ENCODE assay signal across 1 cellular context in the genomic region with DNA sequence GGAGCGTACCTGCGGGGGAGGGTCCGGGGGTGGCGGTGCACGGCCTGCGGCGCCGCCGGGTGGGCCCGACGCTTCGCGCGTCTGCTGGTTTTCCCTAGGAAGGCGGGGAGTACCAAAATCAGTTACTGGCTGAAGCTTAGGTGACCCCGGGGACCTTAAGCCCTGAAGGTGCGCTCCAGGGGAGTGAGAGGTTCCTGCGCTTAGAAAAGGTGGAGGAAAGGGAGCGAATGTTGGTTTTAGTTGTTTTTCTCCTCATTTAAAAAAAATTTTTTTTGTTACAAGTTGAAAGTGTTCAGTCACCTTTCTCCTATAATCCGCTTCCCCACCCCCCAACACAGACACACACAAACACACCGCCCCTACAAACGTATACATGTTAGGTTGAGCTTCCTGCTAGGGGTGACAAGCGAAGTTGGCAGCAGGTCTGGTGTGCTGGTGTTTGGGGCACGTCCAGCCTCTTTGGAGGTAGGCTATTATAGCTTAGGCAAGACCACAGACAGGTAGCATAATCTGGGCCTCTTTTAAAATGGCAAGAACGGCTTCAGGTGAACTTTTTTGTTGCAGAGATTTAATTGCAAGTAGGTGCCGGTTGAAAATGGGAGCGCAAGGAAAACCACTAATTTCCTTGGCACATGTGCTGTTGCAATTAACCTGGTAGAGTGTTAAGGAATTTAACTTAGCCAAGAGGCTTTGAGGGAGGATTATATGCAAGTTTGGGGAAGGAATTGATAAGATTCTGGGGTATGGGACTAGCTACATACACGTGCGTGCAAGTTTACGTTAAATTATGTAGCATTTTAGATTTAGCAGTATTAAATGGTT.
TF ChIP-seq lines count a peak whose summit lies in the region.

No MANE protein-coding gene starts in this region.

TF ChIP-seq in HepG2, 621 proteins besides CTCF, POLR2A, EP300 and RAD21 (continued from another document and continues in another):
- TF ChIP-seq, protein P1, sequence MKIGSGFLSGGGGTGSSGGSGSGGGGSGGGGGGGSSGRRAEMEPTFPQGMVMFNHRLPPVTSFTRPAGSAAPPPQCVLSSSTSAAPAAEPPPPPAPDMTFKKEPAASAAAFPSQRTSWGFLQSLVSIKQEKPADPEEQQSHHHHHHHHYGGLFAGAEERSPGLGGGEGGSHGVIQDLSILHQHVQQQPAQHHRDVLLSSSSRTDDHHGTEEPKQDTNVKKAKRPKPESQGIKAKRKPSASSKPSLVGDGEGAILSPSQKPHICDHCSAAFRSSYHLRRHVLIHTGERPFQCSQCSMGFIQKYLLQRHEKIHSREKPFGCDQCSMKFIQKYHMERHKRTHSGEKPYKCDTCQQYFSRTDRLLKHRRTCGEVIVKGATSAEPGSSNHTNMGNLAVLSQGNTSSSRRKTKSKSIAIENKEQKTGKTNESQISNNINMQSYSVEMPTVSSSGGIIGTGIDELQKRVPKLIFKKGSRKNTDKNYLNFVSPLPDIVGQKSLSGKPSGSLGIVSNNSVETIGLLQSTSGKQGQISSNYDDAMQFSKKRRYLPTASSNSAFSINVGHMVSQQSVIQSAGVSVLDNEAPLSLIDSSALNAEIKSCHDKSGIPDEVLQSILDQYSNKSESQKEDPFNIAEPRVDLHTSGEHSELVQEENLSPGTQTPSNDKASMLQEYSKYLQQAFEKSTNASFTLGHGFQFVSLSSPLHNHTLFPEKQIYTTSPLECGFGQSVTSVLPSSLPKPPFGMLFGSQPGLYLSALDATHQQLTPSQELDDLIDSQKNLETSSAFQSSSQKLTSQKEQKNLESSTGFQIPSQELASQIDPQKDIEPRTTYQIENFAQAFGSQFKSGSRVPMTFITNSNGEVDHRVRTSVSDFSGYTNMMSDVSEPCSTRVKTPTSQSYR (CRISPR knock-in tag; IDR thresholded peaks at IDR 0.05; ENCODE audit: borderline replicate concordance) = no peak; the same call in 1 of the 2 replicates
- TF ChIP-seq ZBTB20 (CRISPR knock-in tag; IDR thresholded peaks at IDR 0.05; ENCODE audit: borderline replicate concordance, low read depth) (no peak), GATAD1 (CRISPR knock-in tag; IDR thresholded peaks at IDR 0.05) (no peak), SETDB1 (CRISPR knock-in tag; IDR thresholded peaks at IDR 0.05; ENCODE audit: borderline replicate concordance) (no peak), ZNF615 (CRISPR knock-in tag; IDR thresholded peaks at IDR 0.05; ENCODE audit: borderline replicate concordance) (0 out of 2 replicates have a peak, but pooled peaks have one; percentile 36), MTA3 (CRISPR knock-in tag; IDR thresholded peaks at IDR 0.05) (no peak), NFE2L2 (IDR thresholded peaks at IDR 0.05; ENCODE audit: low read length) (no peak), CHD2 (IDR thresholded peaks at IDR 0.05; ENCODE audit: low read depth, low read length) (no peak), ZNF326 (CRISPR knock-in tag; IDR thresholded peaks at IDR 0.05; ENCODE audit: borderline replicate concordance) (no peak), ZNF782 (CRISPR knock-in tag; IDR thresholded peaks at IDR 0.05; ENCODE audit: borderline replicate concordance) (no peak), ZC3H4 (CRISPR knock-in tag; IDR thresholded peaks at IDR 0.05; ENCODE audit: borderline replicate concordance) (no peak), HIVEP1 (CRISPR knock-in tag; IDR thresholded peaks at IDR 0.05) (0 out of 2 replicates have a peak, but pooled peaks have one; percentile 9), PHF20 (CRISPR knock-in tag; IDR thresholded peaks at IDR 0.05) (no peak), ZNF17 (CRISPR knock-in tag; IDR thresholded peaks at IDR 0.05) (no peak), ZNF558 (CRISPR knock-in tag; IDR thresholded peaks at IDR 0.05; ENCODE audit: borderline replicate concordance) (no peak), THAP11 (CRISPR knock-in tag; IDR thresholded peaks at IDR 0.05) (no peak; the same call in 1 of the 2 replicates), TP53 (CRISPR knock-in tag; conservative IDR thresholded peaks at IDR 0.05) (no peak), NR2F6 (IDR thresholded peaks at IDR 0.05) (peak; percentile 42), NR2F6 (CRISPR knock-in tag; IDR thresholded peaks at IDR 0.05) (peak; percentile 4; the same call in 1 of the 2 replicates), ZFP62 (CRISPR knock-in tag; IDR thresholded peaks at IDR 0.05) (no peak)
- TF ChIP-seq, protein P2, sequence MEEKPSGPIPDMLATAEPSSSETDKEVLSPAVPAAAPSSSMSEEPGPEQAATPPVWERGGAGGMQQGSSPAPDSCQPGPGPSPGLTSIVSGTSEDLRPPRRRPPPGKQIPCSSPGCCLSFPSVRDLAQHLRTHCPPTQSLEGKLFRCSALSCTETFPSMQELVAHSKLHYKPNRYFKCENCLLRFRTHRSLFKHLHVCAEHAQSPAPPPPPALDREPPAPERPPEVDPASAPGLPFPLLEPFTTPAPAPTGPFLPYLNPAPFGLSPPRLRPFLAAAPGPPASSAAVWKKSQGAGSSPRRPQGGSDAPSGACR (CRISPR knock-in tag; IDR thresholded peaks at IDR 0.05) = 0 out of 2 replicates have a peak, but pooled peaks have one; percentile 50
- TF ChIP-seq, protein P3, sequence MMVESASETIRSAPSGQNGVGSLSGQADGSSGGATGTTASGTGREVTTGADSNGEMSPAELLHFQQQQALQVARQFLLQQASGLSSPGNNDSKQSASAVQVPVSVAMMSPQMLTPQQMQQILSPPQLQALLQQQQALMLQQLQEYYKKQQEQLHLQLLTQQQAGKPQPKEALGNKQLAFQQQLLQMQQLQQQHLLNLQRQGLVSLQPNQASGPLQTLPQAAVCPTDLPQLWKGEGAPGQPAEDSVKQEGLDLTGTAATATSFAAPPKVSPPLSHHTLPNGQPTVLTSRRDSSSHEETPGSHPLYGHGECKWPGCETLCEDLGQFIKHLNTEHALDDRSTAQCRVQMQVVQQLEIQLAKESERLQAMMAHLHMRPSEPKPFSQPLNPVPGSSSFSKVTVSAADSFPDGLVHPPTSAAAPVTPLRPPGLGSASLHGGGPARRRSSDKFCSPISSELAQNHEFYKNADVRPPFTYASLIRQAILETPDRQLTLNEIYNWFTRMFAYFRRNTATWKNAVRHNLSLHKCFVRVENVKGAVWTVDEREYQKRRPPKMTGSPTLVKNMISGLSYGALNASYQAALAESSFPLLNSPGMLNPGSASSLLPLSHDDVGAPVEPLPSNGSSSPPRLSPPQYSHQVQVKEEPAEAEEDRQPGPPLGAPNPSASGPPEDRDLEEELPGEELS (CRISPR knock-in tag; IDR thresholded peaks at IDR 0.05) = peak; percentile 27; the same call in 1 of the 2 replicates
- TF ChIP-seq, protein P4, sequence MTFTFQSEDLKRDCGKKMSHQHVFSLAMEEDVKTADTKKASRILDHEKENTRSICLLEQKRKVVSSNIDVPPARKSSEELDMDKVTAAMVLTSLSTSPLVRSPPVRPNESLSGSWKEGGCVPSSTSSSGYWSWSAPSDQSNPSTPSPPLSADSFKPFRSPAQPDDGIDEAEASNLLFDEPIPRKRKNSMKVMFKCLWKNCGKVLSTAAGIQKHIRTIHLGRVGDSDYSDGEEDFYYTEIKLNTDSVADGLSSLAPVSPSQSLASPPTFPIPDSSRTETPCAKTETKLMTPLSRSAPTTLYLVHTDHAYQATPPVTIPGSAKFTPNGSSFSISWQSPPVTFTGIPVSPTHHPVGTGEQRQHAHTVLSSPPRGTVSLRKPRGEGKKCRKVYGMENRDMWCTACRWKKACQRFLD (CRISPR knock-in tag; IDR thresholded peaks at IDR 0.05; ENCODE audit: borderline replicate concordance) = no peak
- TF ChIP-seq, protein P5, sequence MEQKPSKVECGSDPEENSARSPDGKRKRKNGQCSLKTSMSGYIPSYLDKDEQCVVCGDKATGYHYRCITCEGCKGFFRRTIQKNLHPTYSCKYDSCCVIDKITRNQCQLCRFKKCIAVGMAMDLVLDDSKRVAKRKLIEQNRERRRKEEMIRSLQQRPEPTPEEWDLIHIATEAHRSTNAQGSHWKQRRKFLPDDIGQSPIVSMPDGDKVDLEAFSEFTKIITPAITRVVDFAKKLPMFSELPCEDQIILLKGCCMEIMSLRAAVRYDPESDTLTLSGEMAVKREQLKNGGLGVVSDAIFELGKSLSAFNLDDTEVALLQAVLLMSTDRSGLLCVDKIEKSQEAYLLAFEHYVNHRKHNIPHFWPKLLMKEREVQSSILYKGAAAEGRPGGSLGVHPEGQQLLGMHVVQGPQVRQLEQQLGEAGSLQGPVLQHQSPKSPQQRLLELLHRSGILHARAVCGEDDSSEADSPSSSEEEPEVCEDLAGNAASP (CRISPR knock-in tag; IDR thresholded peaks at IDR 0.05; ENCODE audit: borderline replicate concordance) = no peak; the same call in 1 of the 2 replicates
- TF ChIP-seq, protein P6, sequence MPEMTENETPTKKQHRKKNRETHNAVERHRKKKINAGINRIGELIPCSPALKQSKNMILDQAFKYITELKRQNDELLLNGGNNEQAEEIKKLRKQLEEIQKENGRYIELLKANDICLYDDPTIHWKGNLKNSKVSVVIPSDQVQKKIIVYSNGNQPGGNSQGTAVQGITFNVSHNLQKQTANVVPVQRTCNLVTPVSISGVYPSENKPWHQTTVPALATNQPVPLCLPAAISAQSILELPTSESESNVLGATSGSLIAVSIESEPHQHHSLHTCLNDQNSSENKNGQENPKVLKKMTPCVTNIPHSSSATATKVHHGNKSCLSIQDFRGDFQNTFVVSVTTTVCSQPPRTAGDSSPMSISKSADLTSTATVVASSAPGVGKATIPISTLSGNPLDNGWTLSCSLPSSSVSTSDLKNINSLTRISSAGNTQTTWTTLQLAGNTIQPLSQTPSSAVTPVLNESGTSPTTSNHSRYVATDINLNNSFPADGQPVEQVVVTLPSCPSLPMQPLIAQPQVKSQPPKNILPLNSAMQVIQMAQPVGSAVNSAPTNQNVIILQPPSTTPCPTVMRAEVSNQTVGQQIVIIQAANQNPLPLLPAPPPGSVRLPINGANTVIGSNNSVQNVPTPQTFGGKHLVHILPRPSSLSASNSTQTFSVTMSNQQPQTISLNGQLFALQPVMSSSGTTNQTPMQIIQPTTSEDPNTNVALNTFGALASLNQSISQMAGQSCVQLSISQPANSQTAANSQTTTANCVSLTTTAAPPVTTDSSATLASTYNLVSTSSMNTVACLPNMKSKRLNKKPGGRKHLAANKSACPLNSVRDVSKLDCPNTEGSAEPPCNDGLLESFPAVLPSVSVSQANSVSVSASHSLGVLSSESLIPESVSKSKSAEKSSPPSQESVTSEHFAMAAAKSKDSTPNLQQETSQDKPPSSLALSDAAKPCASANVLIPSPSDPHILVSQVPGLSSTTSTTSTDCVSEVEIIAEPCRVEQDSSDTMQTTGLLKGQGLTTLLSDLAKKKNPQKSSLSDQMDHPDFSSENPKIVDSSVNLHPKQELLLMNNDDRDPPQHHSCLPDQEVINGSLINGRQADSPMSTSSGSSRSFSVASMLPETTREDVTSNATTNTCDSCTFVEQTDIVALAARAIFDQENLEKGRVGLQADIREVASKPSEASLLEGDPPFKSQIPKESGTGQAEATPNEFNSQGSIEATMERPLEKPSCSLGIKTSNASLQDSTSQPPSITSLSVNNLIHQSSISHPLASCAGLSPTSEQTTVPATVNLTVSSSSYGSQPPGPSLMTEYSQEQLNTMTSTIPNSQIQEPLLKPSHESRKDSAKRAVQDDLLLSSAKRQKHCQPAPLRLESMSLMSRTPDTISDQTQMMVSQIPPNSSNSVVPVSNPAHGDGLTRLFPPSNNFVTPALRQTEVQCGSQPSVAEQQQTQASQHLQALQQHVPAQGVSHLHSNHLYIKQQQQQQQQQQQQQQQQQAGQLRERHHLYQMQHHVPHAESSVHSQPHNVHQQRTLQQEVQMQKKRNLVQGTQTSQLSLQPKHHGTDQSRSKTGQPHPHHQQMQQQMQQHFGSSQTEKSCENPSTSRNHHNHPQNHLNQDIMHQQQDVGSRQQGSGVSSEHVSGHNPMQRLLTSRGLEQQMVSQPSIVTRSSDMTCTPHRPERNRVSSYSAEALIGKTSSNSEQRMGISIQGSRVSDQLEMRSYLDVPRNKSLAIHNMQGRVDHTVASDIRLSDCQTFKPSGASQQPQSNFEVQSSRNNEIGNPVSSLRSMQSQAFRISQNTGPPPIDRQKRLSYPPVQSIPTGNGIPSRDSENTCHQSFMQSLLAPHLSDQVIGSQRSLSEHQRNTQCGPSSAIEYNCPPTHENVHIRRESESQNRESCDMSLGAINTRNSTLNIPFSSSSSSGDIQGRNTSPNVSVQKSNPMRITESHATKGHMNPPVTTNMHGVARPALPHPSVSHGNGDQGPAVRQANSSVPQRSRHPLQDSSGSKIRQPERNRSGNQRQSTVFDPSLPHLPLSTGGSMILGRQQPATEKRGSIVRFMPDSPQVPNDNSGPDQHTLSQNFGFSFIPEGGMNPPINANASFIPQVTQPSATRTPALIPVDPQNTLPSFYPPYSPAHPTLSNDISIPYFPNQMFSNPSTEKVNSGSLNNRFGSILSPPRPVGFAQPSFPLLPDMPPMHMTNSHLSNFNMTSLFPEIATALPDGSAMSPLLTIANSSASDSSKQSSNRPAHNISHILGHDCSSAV (CRISPR knock-in tag; IDR thresholded peaks at IDR 0.05; ENCODE audit: borderline replicate concordance) = no peak
- TF ChIP-seq, protein P7, sequence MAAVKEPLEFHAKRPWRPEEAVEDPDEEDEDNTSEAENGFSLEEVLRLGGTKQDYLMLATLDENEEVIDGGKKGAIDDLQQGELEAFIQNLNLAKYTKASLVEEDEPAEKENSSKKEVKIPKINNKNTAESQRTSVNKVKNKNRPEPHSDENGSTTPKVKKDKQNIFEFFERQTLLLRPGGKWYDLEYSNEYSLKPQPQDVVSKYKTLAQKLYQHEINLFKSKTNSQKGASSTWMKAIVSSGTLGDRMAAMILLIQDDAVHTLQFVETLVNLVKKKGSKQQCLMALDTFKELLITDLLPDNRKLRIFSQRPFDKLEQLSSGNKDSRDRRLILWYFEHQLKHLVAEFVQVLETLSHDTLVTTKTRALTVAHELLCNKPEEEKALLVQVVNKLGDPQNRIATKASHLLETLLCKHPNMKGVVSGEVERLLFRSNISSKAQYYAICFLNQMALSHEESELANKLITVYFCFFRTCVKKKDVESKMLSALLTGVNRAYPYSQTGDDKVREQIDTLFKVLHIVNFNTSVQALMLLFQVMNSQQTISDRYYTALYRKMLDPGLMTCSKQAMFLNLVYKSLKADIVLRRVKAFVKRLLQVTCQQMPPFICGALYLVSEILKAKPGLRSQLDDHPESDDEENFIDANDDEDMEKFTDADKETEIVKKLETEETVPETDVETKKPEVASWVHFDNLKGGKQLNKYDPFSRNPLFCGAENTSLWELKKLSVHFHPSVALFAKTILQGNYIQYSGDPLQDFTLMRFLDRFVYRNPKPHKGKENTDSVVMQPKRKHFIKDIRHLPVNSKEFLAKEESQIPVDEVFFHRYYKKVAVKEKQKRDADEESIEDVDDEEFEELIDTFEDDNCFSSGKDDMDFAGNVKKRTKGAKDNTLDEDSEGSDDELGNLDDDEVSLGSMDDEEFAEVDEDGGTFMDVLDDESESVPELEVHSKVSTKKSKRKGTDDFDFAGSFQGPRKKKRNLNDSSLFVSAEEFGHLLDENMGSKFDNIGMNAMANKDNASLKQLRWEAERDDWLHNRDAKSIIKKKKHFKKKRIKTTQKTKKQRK (IDR thresholded peaks at IDR 0.05; ENCODE audit: low read length) = no peak
- TF ChIP-seq, protein P8, sequence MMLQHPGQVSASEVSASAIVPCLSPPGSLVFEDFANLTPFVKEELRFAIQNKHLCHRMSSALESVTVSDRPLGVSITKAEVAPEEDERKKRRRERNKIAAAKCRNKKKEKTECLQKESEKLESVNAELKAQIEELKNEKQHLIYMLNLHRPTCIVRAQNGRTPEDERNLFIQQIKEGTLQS (CRISPR knock-in tag; IDR thresholded peaks at IDR 0.05) = no peak
- TF ChIP-seq, protein P9, sequence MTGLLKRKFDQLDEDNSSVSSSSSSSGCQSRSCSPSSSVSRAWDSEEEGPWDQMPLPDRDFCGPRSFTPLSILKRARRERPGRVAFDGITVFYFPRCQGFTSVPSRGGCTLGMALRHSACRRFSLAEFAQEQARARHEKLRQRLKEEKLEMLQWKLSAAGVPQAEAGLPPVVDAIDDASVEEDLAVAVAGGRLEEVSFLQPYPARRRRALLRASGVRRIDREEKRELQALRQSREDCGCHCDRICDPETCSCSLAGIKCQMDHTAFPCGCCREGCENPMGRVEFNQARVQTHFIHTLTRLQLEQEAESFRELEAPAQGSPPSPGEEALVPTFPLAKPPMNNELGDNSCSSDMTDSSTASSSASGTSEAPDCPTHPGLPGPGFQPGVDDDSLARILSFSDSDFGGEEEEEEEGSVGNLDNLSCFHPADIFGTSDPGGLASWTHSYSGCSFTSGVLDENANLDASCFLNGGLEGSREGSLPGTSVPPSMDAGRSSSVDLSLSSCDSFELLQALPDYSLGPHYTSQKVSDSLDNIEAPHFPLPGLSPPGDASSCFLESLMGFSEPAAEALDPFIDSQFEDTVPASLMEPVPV (CRISPR knock-in tag; IDR thresholded peaks at IDR 0.05) = no peak
